Comparison of ENCODE assay signal across 14 cellular contexts in the genomic region with DNA sequence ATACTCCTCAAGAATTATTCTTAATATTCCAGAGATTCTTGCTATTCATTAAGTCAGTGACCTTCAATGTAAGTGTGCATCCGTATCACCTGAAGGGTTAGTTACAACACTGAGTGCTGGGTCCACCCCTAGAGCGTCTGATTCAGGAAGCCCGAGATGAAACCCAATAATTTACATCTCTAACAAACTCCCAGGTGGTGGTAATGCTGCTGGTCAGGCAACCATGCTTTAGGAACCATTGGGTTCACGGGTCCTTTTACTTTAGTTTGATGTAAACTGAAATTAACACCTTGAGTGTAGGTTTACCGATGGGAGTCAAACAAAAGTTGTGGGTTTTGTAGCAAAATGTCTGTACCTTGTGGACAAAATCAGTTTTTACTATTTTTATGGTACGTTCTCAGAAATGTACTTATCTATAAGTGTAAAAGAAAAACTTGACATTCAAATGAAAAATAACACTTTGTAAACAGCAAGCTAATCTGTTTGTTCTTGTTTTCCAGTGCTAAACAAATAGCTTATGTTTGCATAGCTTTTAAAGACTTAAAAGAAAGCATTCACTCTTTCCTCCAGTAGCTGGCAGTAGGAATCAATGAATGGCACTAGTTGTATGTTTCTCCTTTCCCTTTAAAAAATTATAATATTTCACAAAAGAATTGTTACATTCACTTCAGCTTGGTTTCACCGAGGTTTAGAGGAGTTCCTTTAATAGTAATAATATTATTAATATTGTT. TPM values are rescaled to one million over a fixed set of nuclear protein-coding genes. Genes with fewer than 3 reads are reported as not detected.
A peak's percentile ranks its signal among the peaks of the same experiment; 100 is the strongest.
DNase-seq lines count a peak whose midpoint lies in the region; ATAC-seq and TF ChIP-seq lines count a peak whose summit lies in the region.
"Had no signal": no experiment of that assay in that cellular context is flagged by ENCODE, and none has a peak within 500 bp of the region (broad histone marks: within the 10 kb centered on the region; RNA-seq: fewer than 3 reads in every experiment).

No MANE protein-coding gene starts in this region.

- intact Hi-C loops in mammary epithelial cell (cut with micrococcal nuclease) (loop anchor here (1.0 to 2.0 kb wide), 3 partner anchors 77 to 223 kb away; a partner anchor contains a TSS), colonic mucosa (cut with DNase I) (loop anchor here (10.0 kb wide), 1 partner anchor 223 kb away; no protein-coding TSS in a partner anchor), natural killer cell (cut with micrococcal nuclease) (no loop called here), tibial artery (cut with DNase I; ENCODE audit: low total_unique reads) (no loop called here)

- no peak overlapping the region for H3K4me3 Mint-ChIP-seq in natural killer cell
- H3K4me3 Mint-ChIP-seq: activated naive CD8-positive, alpha-beta T cell treated with anti-CD3 and anti-CD28 coated beads, Interleukin-2, amount 10 ng/mL, durations not matched to agents 7 days and 5 days had no signal

- DNase-seq in GM06990 (ENCODE audit: extremely low read depth, insufficient read length) (no peak), NCI-H2081 treated with DMSO at 0.1 percent for 48 hours (lab: John Stamatoyannopoulos, UW) (peak; percentile 16), mammary epithelial cell (peak; percentile 18), medulla oblongata (ENCODE audit: extremely low spot score) (peak; percentile 19), colonic mucosa (no peak), natural killer cell (no peak), tibial artery (no peak)
- no peak for DNase-seq in activated effector memory CD4-positive, alpha-beta T cell treated with anti-CD3 and anti-CD28 coated beads, Interleukin-2, amount 50 U/mL, for 16 hours
- DNase-seq: activated CD4-positive, alpha-beta T cell treated with anti-CD3 and anti-CD28 coated beads for 1 hour; activated naive CD8-positive, alpha-beta T cell treated with anti-CD3 and anti-CD28 coated beads, Interleukin-2, amount 10 ng/mL, durations not matched to agents 7 days and 5 days; glutamatergic neuron; substantia nigra had no signal

- no peak overlapping the region for H3K4me2 ChIP-seq in mammary epithelial cell (ENCODE audit: insufficient read depth, low read depth, low read length)

- no peak overlapping the region for H3K9ac ChIP-seq in mammary epithelial cell (ENCODE audit: insufficient read depth, low read length)
- no peak overlapping the region for H3K9ac ChIP-seq in colonic mucosa (ENCODE audit: low read depth in 2 of 2, low read length in 2 of 2)

- no peaks in the 10 kb centered on the region for H3K36me3 Mint-ChIP-seq in natural killer cell
- H3K36me3 Mint-ChIP-seq: activated naive CD8-positive, alpha-beta T cell treated with anti-CD3 and anti-CD28 coated beads, Interleukin-2, amount 10 ng/mL, durations not matched to agents 7 days and 5 days had no signal

- H3K27ac ChIP-seq in mammary epithelial cell (ENCODE audit: insufficient read depth, low read depth, low read length) (no peak overlapping the region), colonic mucosa (no peak overlapping the region), tibial artery (no peak overlapping the region)

- dilution Hi-C loops in mammary epithelial cell (cut with HindIII; ENCODE audit: low sequenced_read_pairs) = no loop called here

- no peak overlapping the region for H3K4me3 ChIP-seq in GM06990 (replicated peaks; ENCODE audit: low read depth, low read length)
- no peak overlapping the region for H3K4me3 ChIP-seq in mammary epithelial cell (replicated peaks in 1 of 3; ENCODE audit: insufficient read depth in 1 of 3, low read depth in 2 of 3, low read length in 3 of 3)
- no peak overlapping the region for H3K4me3 ChIP-seq in colonic mucosa
- H3K4me3 ChIP-seq in tibial artery = no peak overlapping the region

- ATAC-seq in natural killer cell = no peak

- H2AFZ ChIP-seq in mammary epithelial cell (ENCODE audit: low read depth, low read length) = peak overlapping the region; percentile 78

- no TSS peak for BruUV-seq in mammary epithelial cell (replicated peaks; lab: Mats Ljungman, UMichigan)

- peaks cover 0 to 36% of the 10 kb centered on the region in 2 donors for H3K27me3 Mint-ChIP-seq in natural killer cell (ENCODE audit: low read depth in 2 of 2)

- H3K9me3 ChIP-seq in mammary epithelial cell (replicated peaks; ENCODE audit: insufficient read depth, low read length) = no peaks in the 10 kb centered on the region
- H3K9me3 ChIP-seq in colonic mucosa = no peaks in the 10 kb centered on the region
- no peaks in the 10 kb centered on the region for H3K9me3 ChIP-seq in tibial artery

- H3K4me1 ChIP-seq in mammary epithelial cell (ENCODE audit: insufficient read depth, low read length) = peaks cover 6% of the 10 kb centered on the region
- H3K4me1 ChIP-seq in colonic mucosa = no peaks in the 10 kb centered on the region
- no peaks in the 10 kb centered on the region for H3K4me1 ChIP-seq in tibial artery

- H3K27ac Mint-ChIP-seq in natural killer cell = no peak overlapping the region
- H3K27ac Mint-ChIP-seq: activated naive CD8-positive, alpha-beta T cell treated with anti-CD3 and anti-CD28 coated beads, Interleukin-2, amount 10 ng/mL, durations not matched to agents 7 days and 5 days had no signal

- H3K27me3 ChIP-seq in GM06990 (replicated peaks; ENCODE audit: control insufficient read depth, insufficient read depth, low read length) (no peaks in the 10 kb centered on the region), mammary epithelial cell (ENCODE audit: insufficient read depth, low read length) (no peaks in the 10 kb centered on the region), colonic mucosa (no peaks in the 10 kb centered on the region), tibial artery (no peaks in the 10 kb centered on the region)

- 24% methylated on average over 7 of the region's 7 CpGs for WGBS in mammary epithelial cell (ENCODE audit: low coverage, missing lambda C conversion rate)

- TF ChIP-seq CTCF in GM06990 (IDR thresholded peaks at IDR 0.05; ENCODE audit: insufficient read depth, low read length, poor library complexity, severe bottlenecking) (peak; percentile 15), mammary epithelial cell (conservative IDR thresholded peaks at IDR 0.05 in 1 of 2, IDR thresholded peaks at IDR 0.05 in 1 of 2; ENCODE audit: extremely low read depth in 1 of 2, insufficient read depth in 1 of 2, low read depth in 1 of 2, low read length in 2 of 2) (peak; percentile 76 to 87), colonic mucosa (IDR thresholded peaks at IDR 0.05) (no peak), natural killer cell (IDR thresholded peaks at IDR 0.05) (no peak), tibial artery (IDR thresholded peaks at IDR 0.05) (no peak)

- in situ Hi-C loops in mammary epithelial cell (cut with MboI; ENCODE audit: low sequenced_read_pairs in 2 of 2) = loop anchor here (5.0 to 10.0 kb wide), 4 partner anchors 63 to 223 kb away; a partner anchor contains a TSS

- no peaks in the 10 kb centered on the region for H3K4me1 Mint-ChIP-seq in natural killer cell
- H3K4me1 Mint-ChIP-seq: activated naive CD8-positive, alpha-beta T cell treated with anti-CD3 and anti-CD28 coated beads, Interleukin-2, amount 10 ng/mL, durations not matched to agents 7 days and 5 days had no signal

- H3K79me2 ChIP-seq in mammary epithelial cell (ENCODE audit: insufficient read depth, low read length) = no peaks in the 10 kb centered on the region

- CTCF ChIA-PET in mammary epithelial cell (lab: Charles Lee; ENCODE audit: low non-redundant PET) = interaction anchor here (0.5 to 0.8 kb wide), 5 partner anchors 30 to 876 kb away, joined by 3 to 8 read pairs (median 3); no protein-coding TSS in a partner anchor

- H3K9me3 Mint-ChIP-seq in natural killer cell = no peaks in the 10 kb centered on the region
- H3K9me3 Mint-ChIP-seq: activated naive CD8-positive, alpha-beta T cell treated with anti-CD3 and anti-CD28 coated beads, Interleukin-2, amount 10 ng/mL, durations not matched to agents 7 days and 5 days had no signal

- no peaks in the 10 kb centered on the region for H3K36me3 ChIP-seq in GM06990 (ENCODE audit: control insufficient read depth, insufficient read depth, low read length)
- H3K36me3 ChIP-seq in mammary epithelial cell (ENCODE audit: insufficient read depth, low read length) = no peaks in the 10 kb centered on the region
- H3K36me3 ChIP-seq in colonic mucosa = no peaks in the 10 kb centered on the region
- no peaks in the 10 kb centered on the region for H3K36me3 ChIP-seq in tibial artery

- H4K20me1 ChIP-seq in mammary epithelial cell (ENCODE audit: insufficient read depth, low read length) = no peaks in the 10 kb centered on the region

RNA-seq across cellular contexts. Expression of a gene that starts 32.7 kb away (rescaled TPM):
- total RNA-seq in mammary epithelial cell = under 1 TPM; 0.17 to 0.31 TPM
- 0.12 TPM for polyA plus RNA-seq in mammary epithelial cell
- not detected for polyA minus RNA-seq in mammary epithelial cell
- 10 to 100 TPM; 19.5 to 38.7 TPM for total RNA-seq in colonic mucosa
- total RNA-seq in natural killer cell = not detected
- total RNA-seq: activated naive CD8-positive, alpha-beta T cell treated with anti-CD3 and anti-CD28 coated beads, Interleukin-2, amount 10 ng/mL, durations not matched to agents 7 days and 5 days; HT1080; myocyte had no signal

Comparison
In these comparisons a context has a peak if more than half of its experiments do, and no peak if none do; other contexts are left out.
1. DNase-seq: peak in NCI-H2081 treated with DMSO at 0.1 percent for 48 hours (single experiment), mammary epithelial cell (single experiment) and medulla oblongata (single experiment); none in GM06990 (single experiment), colonic mucosa (single experiment), natural killer cell (single experiment), activated effector memory CD4-positive, alpha-beta T cell treated with anti-CD3 and anti-CD28 coated beads, Interleukin-2, amount 50 U/mL, for 16 hours (single experiment) and tibial artery (0 of 2).
2. CTCF ChIP-seq: peak in GM06990 (single experiment) and mammary epithelial cell (2 of 2); none in colonic mucosa (single experiment), natural killer cell (single experiment) and tibial artery (0 of 2).
3. RNA of a gene that starts 32.7 kb away (total RNA-seq): 19.5 to 38.7 TPM in colonic mucosa; 0.17 to 0.31 TPM in mammary epithelial cell and not detected in natural killer cell; every median in the first group is over 10 times any median in the second.
4. intact Hi-C loops: an anchor here in mammary epithelial cell (1.0 to 2.0 kb wide) and colonic mucosa (10.0 kb wide); none called in natural killer cell and tibial artery.